ENCODE assay signal across 9 cellular contexts in genomic region chr11:113796663-113797259, GRCh38. TPM values are rescaled to one million over a fixed set of nuclear protein-coding genes. Genes with fewer than 3 reads are reported as not detected.
DNase-seq lines count a peak whose midpoint lies in the region; ATAC-seq and TF ChIP-seq lines count a peak whose summit lies in the region.
"Had no signal": no experiment of that assay in that cellular context is flagged by ENCODE, and none has a peak within 500 bp of the region (broad histone marks: within the 10 kb centered on the region; RNA-seq: fewer than 3 reads in every experiment).

No MANE protein-coding gene starts in this region.

- no peaks in the 10 kb centered on the region for H3K9me1 ChIP-seq in IMR-90 (ENCODE audit: insufficient read depth, low read length)

- TF ChIP-seq RAD21 in IMR-90 (IDR thresholded peaks at IDR 0.05; ENCODE audit: low read length) = no peak

- POLR2A ChIA-PET in CD8-positive, alpha-beta T cell (lab: Charles Lee) = interaction anchor here (0.7 kb wide), 1 partner anchor 78 kb away, joined by 3 read pairs; no protein-coding TSS in a partner anchor
- POLR2A ChIA-PET in IMR-90 (lab: Charles Lee; ENCODE audit: unreplicated experiment) = no interaction called here
- POLR2A ChIA-PET in PC-9 (lab: Charles Lee; ENCODE audit: unreplicated experiment) = no interaction called here

- CTCF ChIA-PET in CD8-positive, alpha-beta T cell (lab: Charles Lee) = interaction anchor here (0.8 to 1.8 kb wide), 6 partner anchors 10 to 1577 kb away, joined by 4 to 11 read pairs (median 7); no protein-coding TSS in a partner anchor
- CTCF ChIA-PET in IMR-90 (lab: Yijun Ruan, JAX) (interaction anchor here (0.6 to 1.3 kb wide), 9 partner anchors 8 to 1470 kb away, joined by 3 to 11 read pairs (median 4); no protein-coding TSS in a partner anchor), PC-9 (lab: Charles Lee) (interaction anchor here (1.1 kb wide), 1 partner anchor 66 kb away, joined by 3 read pairs; no protein-coding TSS in a partner anchor)

- no peaks in the 10 kb centered on the region for H3K4me1 ChIP-seq in CD8-positive, alpha-beta T cell (ENCODE audit: insufficient read depth, low read length)
- H3K4me1 ChIP-seq in IMR-90 (ENCODE audit: control insufficient read depth, insufficient read depth, low read length) (no peaks in the 10 kb centered on the region), PC-9 (replicated peaks; ENCODE audit: insufficient read depth) (no peaks in the 10 kb centered on the region), endodermal cell (ENCODE audit: control insufficient read depth, insufficient read depth, low read length) (no peaks in the 10 kb centered on the region)
- H3K4me1 ChIP-seq: SJSA1 had no signal

- H3K79me2 ChIP-seq in PC-9 (ENCODE audit: low read depth) = no peaks in the 10 kb centered on the region

- in situ Hi-C loops in IMR-90 (cut with MboI; ENCODE audit: low sequenced_read_pairs) = no loop called here

- no peak overlapping the region for H3K23ac ChIP-seq in IMR-90 (ENCODE audit: low read depth, low read length)

- peaks cover 6% of the 10 kb centered on the region for H3K9me3 Mint-ChIP-seq in CD8-positive, alpha-beta T cell
- no peaks in the 10 kb centered on the region for H3K9me3 Mint-ChIP-seq in endodermal cell

- H4K20me1 ChIP-seq in IMR-90 (ENCODE audit: insufficient read depth, low read length) (no peaks in the 10 kb centered on the region), PC-9 (ENCODE audit: insufficient read depth) (no peaks in the 10 kb centered on the region)

- H3K9ac ChIP-seq in IMR-90 (ENCODE audit: low read depth, low read length) (no peak overlapping the region), endodermal cell (ENCODE audit: extremely low read depth, low read length, poor library complexity, severe bottlenecking) (no peak overlapping the region)

- H4K91ac ChIP-seq in IMR-90 (ENCODE audit: insufficient read depth, low read depth, low read length) = no peak overlapping the region

- H3K4ac ChIP-seq in IMR-90 (ENCODE audit: low read depth, low read length) = no peak overlapping the region

- H3K27ac Mint-ChIP-seq in CD8-positive, alpha-beta T cell = no peak overlapping the region
- H3K27ac Mint-ChIP-seq in endodermal cell = no peak overlapping the region

- dilution Hi-C loops in IMR-90 (cut with HindIII; ENCODE audit: low sequenced_read_pairs, unreplicated experiment) = no loop called here

- WGBS in IMR-90 (ENCODE audit: extremely low coverage in 2 of 2, insufficient read length in 1 of 2), 2 experiments = no CpG with 5 or more reads among the region's 3 CpGs
- WGBS in endodermal cell (ENCODE audit: insufficient coverage in 1 of 2, insufficient read length in 1 of 2), 2 experiments = 66 to 79% methylated on average over 2 to 3 of the region's 3 CpGs

- no peaks in the 10 kb centered on the region for H3K27me3 ChIP-seq in CD8-positive, alpha-beta T cell (ENCODE audit: insufficient read depth, low read length)
- no peaks in the 10 kb centered on the region for H3K27me3 ChIP-seq in IMR-90 (ENCODE audit: control insufficient read depth, insufficient read depth, low read length)
- no peaks in the 10 kb centered on the region for H3K27me3 ChIP-seq in PC-9 (ENCODE audit: insufficient read depth, low read depth)
- no peaks in the 10 kb centered on the region for H3K27me3 ChIP-seq in endodermal cell (ENCODE audit: control insufficient read depth, insufficient read depth, low read length, poor library complexity, severe bottlenecking)
- H3K27me3 ChIP-seq: SJSA1 had no signal

- H3K18ac ChIP-seq in IMR-90 (ENCODE audit: low read depth, low read length) = no peak overlapping the region

- no peak overlapping the region for H3K56ac ChIP-seq in IMR-90 (ENCODE audit: extremely low read depth, insufficient read depth, low read length)

- no peak overlapping the region for H2AK5ac ChIP-seq in IMR-90 (ENCODE audit: low read depth, low read length)

- H3K14ac ChIP-seq in IMR-90 (replicated peaks; ENCODE audit: low read depth, low read length) = no peak overlapping the region

- no peak for TF ChIP-seq POLR2A in IMR-90 (IDR thresholded peaks at IDR 0.05; ENCODE audit: low read depth, low read length)

- no peak overlapping the region for H2BK20ac ChIP-seq in IMR-90 (ENCODE audit: low read depth, low read length)

- no peaks in the 10 kb centered on the region for H3K27me3 Mint-ChIP-seq in CD8-positive, alpha-beta T cell (ENCODE audit: low read depth)
- no peaks in the 10 kb centered on the region for H3K27me3 Mint-ChIP-seq in endodermal cell (ENCODE audit: insufficient read depth)

- ATAC-seq in CD8-positive, alpha-beta T cell = peak; percentile 57
- ATAC-seq in GM18858 (IDR thresholded peaks at IDR 0.05; ENCODE audit: unreplicated experiment) (peak; percentile 77), IMR-90 (ENCODE audit: low read depth) (peak; percentile 95)

- H4K5ac ChIP-seq in IMR-90 (ENCODE audit: low read depth, low read length) = no peak overlapping the region

- no peak overlapping the region for H2BK15ac ChIP-seq in IMR-90 (ENCODE audit: low read depth, low read length)

- intact Hi-C loops in CD8-positive, alpha-beta T cell (cut with DNase I, micrococcal nuclease) = loop anchor here (1.0 to 5.0 kb wide), 4 partner anchors 490 to 1578 kb away; no protein-coding TSS in a partner anchor
- intact Hi-C loops in IMR-90 (cut with micrococcal nuclease) (loop anchor here (1.0 kb wide), 1 partner anchor 491 kb away; no protein-coding TSS in a partner anchor), PC-9 (cut with micrococcal nuclease; ENCODE audit: unreplicated experiment) (loop anchor here (5.0 kb wide), 1 partner anchor 489 kb away; no protein-coding TSS in a partner anchor)

- H3K36me3 ChIP-seq in CD8-positive, alpha-beta T cell (ENCODE audit: insufficient read depth, low read length) = peaks cover 10% of the 10 kb centered on the region
- H3K36me3 ChIP-seq in IMR-90 (ENCODE audit: control insufficient read depth, insufficient read depth, low read length) (peaks cover 6% of the 10 kb centered on the region), PC-9 (ENCODE audit: low read depth) (no peaks in the 10 kb centered on the region), endodermal cell (ENCODE audit: control insufficient read depth, insufficient read depth, low read length) (peaks cover 55% of the 10 kb centered on the region)
- H3K36me3 ChIP-seq: SJSA1 had no signal

- TF ChIP-seq CTCF in CD8-positive, alpha-beta T cell (IDR thresholded peaks at IDR 0.05) = peak; percentile 60
- TF ChIP-seq CTCF in IMR-90 (conservative IDR thresholded peaks at IDR 0.05; ENCODE audit: low read depth, low read length) (peak; percentile 50), PC-9 (conservative IDR thresholded peaks at IDR 0.05) (peak; percentile 77), endodermal cell (conservative IDR thresholded peaks at IDR 0.05) (peak; percentile 82)

- no peaks in the 10 kb centered on the region for H3F3A ChIP-seq in PC-9 (ENCODE audit: insufficient read depth, low read depth)

- H3K9me3 ChIP-seq in CD8-positive, alpha-beta T cell (ENCODE audit: low read length) = no peaks in the 10 kb centered on the region
- H3K9me3 ChIP-seq in IMR-90 (ENCODE audit: control insufficient read depth, insufficient read depth, low read length) (no peaks in the 10 kb centered on the region), PC-9 (ENCODE audit: insufficient read depth, low read depth) (no peaks in the 10 kb centered on the region), endodermal cell (ENCODE audit: control insufficient read depth, low read length) (peaks cover 10% of the 10 kb centered on the region)
- H3K9me3 ChIP-seq: SJSA1 had no signal

- H3K4me1 Mint-ChIP-seq in CD8-positive, alpha-beta T cell (ENCODE audit: low read depth) = no peaks in the 10 kb centered on the region
- no peaks in the 10 kb centered on the region for H3K4me1 Mint-ChIP-seq in endodermal cell

- H3K9me2 ChIP-seq in PC-9 (ENCODE audit: insufficient read depth) = no peaks in the 10 kb centered on the region

- no peak overlapping the region for H3K4me3 ChIP-seq in CD8-positive, alpha-beta T cell (ENCODE audit: low read depth, low read length)
- H3K4me3 ChIP-seq in IMR-90 (ENCODE audit: insufficient read depth, low read depth, low read length) (no peak overlapping the region), PC-9 (no peak overlapping the region), endodermal cell (ENCODE audit: low read length) (no peak overlapping the region)
- H3K4me3 ChIP-seq: SJSA1 had no signal

- H2AFZ ChIP-seq in IMR-90 (replicated peaks; ENCODE audit: low read length, poor library complexity) (no peak overlapping the region), PC-9 (no peak overlapping the region)

- no peak overlapping the region for H2AK9ac ChIP-seq in IMR-90 (replicated peaks; ENCODE audit: low read depth, low read length, poor library complexity)

- H3K4me2 ChIP-seq in IMR-90 (ENCODE audit: low read depth, low read length) = no peak overlapping the region
- no peak overlapping the region for H3K4me2 ChIP-seq in PC-9

- no peak overlapping the region for H2BK120ac ChIP-seq in IMR-90 (ENCODE audit: low read depth, low read length)

- peak in 1 of 7 experiments; percentile 18 for DNase-seq in CD8-positive, alpha-beta T cell
- DNase-seq in IMR-90 (peak; percentile 34), PC-9 (no peak), endodermal cell (peak; percentile 48), middle frontal gyrus (ENCODE audit: extremely low spot score, low spot score) (peak; percentile 65), ecto neural progenitor cell (ENCODE audit: low spot score) (no peak)
- DNase-seq in NK-92 treated with Interleukin-12 subunit alpha and Interleukin-12 subunit beta, amount 100 ng/mL, for 24 hours (lab: John Stamatoyannopoulos, UW) = no peak

- BruUV-seq in IMR-90 (replicated peaks; lab: Mats Ljungman, UMichigan) = no TSS peak
- no TSS peak for BruUV-seq in PC-9 (replicated peaks; lab: Mats Ljungman, UMichigan)

- H3K79me1 ChIP-seq in IMR-90 (ENCODE audit: low read depth in 1 of 2, low read length in 2 of 2) = no peaks in the 10 kb centered on the region

- no peak overlapping the region for H2BK5ac ChIP-seq in IMR-90 (ENCODE audit: low read depth, low read length, poor library complexity, severe bottlenecking)

- H3K4me3 Mint-ChIP-seq in CD8-positive, alpha-beta T cell = no peak overlapping the region
- no peak overlapping the region for H3K4me3 Mint-ChIP-seq in endodermal cell

- peaks cover 27% of the 10 kb centered on the region for H3K36me3 Mint-ChIP-seq in CD8-positive, alpha-beta T cell
- peaks cover 41% of the 10 kb centered on the region for H3K36me3 Mint-ChIP-seq in endodermal cell (ENCODE audit: low read depth)

- no peak overlapping the region for H4K8ac ChIP-seq in IMR-90 (ENCODE audit: low read depth in 2 of 2, low read length in 2 of 2)

- H3K27ac ChIP-seq in CD8-positive, alpha-beta T cell (ENCODE audit: low read depth, low read length) = no peak overlapping the region
- H3K27ac ChIP-seq in IMR-90 (ENCODE audit: insufficient read depth, low read length) = no peak overlapping the region
- no peak overlapping the region for H3K27ac ChIP-seq in PC-9
- H3K27ac ChIP-seq in endodermal cell (ENCODE audit: low read depth, low read length) = no peak overlapping the region
- H3K27ac ChIP-seq: SJSA1 had no signal

RNA-seq across cellular contexts. Expression of gene CLDN25, which starts 17.2 kb away (rescaled TPM):
- not detected for total RNA-seq in CD8-positive, alpha-beta T cell
- total RNA-seq in IMR-90 (2012; rRNA removed) (not detected in 2 replicates), PC-9 (2021) (not detected in 2 replicates), endodermal cell (not detected)
- not detected in 2 replicates for polyA plus RNA-seq in IMR-90 (2012; rRNA removed)
- polyA plus RNA-seq in IMR-90 (2012; cell fraction: cytosol; rRNA removed) = not detected in 2 replicates
- not detected in 2 replicates for polyA plus RNA-seq in IMR-90 (2012; cell fraction: nucleus; rRNA removed; ENCODE audit: low replicate concordance)
- not detected for polyA plus RNA-seq in endodermal cell (2013, experiment 1 of 2)
- not detected for polyA plus RNA-seq in endodermal cell (2013, experiment 2 of 2)
- total RNA-seq: SJSA1 had no signal

RNA-seq across cellular contexts. Expression of gene ZW10, which starts 23.3 kb away (rescaled TPM):
- total RNA-seq in CD8-positive, alpha-beta T cell = 1 to 10 TPM; 2.6 to 2.8 TPM
- total RNA-seq in IMR-90 (2012; rRNA removed) = 30.6 and 33.3 TPM in 2 replicates
- polyA plus RNA-seq in IMR-90 (2012; rRNA removed) = 8.0 and 10.3 TPM in 2 replicates
- 2.0 and 2.6 TPM in 2 replicates for polyA plus RNA-seq in IMR-90 (2012; cell fraction: cytosol; rRNA removed)
- polyA plus RNA-seq in IMR-90 (2012; cell fraction: nucleus; rRNA removed; ENCODE audit: low replicate concordance) = 0.86 and 5.1 TPM in 2 replicates
- 14.0 and 19.3 TPM in 2 replicates for total RNA-seq in PC-9 (2021)
- 10 to 100 TPM; 24.1 to 26.4 TPM for total RNA-seq in endodermal cell
- 24.4 TPM for polyA plus RNA-seq in endodermal cell (2013, experiment 1 of 2)
- polyA plus RNA-seq in endodermal cell (2013, experiment 2 of 2) = 24.8 TPM

Comparison
In these comparisons a context has a peak if more than half of its experiments do, and no peak if none do; other contexts are left out.
1. DNase-seq: peak in IMR-90 (single experiment), endodermal cell (single experiment) and middle frontal gyrus (single experiment); none in PC-9 (0 of 2), ecto neural progenitor cell (single experiment) and NK-92 treated with Interleukin-12 subunit alpha and Interleukin-12 subunit beta, amount 100 ng/mL, for 24 hours (single experiment).
2. Peak in every context shown above with its lines, with median percentiles within 50 percentile points of each other: ATAC-seq and CTCF ChIP-seq.